In genomic region chr1:54052470-54052933, GRCh38 we compare ENCODE assay signal across 8 cellular contexts. TPM values are rescaled to one million over a fixed set of nuclear protein-coding genes. Genes with fewer than 3 reads are reported as not detected.
DNase-seq lines count a peak whose midpoint lies in the region; ATAC-seq, FAIRE-seq and TF ChIP-seq lines count a peak whose summit lies in the region.

No MANE protein-coding gene starts in this region.

- peak; percentile 12 for ATAC-seq in HG02798 (IDR thresholded peaks at IDR 0.05; ENCODE audit: poor library complexity, unreplicated experiment)
- peak; percentile 14 to 36 (median 24) for ATAC-seq in pancreas

- DNase-seq in A172 (ENCODE audit: low spot score): peak; percentile 41
- DNase-seq in G401 (ENCODE audit: low spot score): peak; percentile 67
- DNase-seq in NCI-H526 treated with DMSO at 0.1 percent for 48 hours (lab: John Stamatoyannopoulos, UW): peak; percentile 47
- peak; percentile 39 for DNase-seq in activated naive CD4-positive, alpha-beta T cell treated with Interleukin-2 at 50 U/mL for 16 hours
- DNase-seq in head of caudate nucleus: peak in 30 of 42 donors; percentile 17 to 62 (median 36)
- DNase-seq in pancreas: peak in 2 of 6 donors; percentile 30 to 33
- DNase-seq in putamen (ENCODE audit: low spot score): no peak

- H3K27ac ChIP-seq in pancreas: peak overlapping the region; percentile 91 to 98 (median 92)

- no peaks in the 10 kb centered on the region for H3K9me3 ChIP-seq in pancreas

- H3K4me3 ChIP-seq in pancreas: peak overlapping the region; percentile 68 to 93 (median 84)

- 0% methylated on average over 23 of the region's 23 CpGs for WGBS in pancreas, 2 donors

- H3K27me3 ChIP-seq in pancreas: no peaks in the 10 kb centered on the region

- H3K4me1 ChIP-seq in pancreas: peaks cover 12 to 48% (median 12%) of the 10 kb centered on the region in 3 donors

- in situ Hi-C loops in G401 (cut with HindIII; ENCODE audit: low sequenced_read_pairs): no loop called here

- TF ChIP-seq CTCF in pancreas (IDR thresholded peaks at IDR 0.05): no peak

- FAIRE-seq in pancreas (lab: Jason Lieb, UNC): no peak

- intact Hi-C loops in head of caudate nucleus (cut with DNase I): loop anchor here (10.0 kb wide), 2 partner anchors 108 to 712 kb away; partner anchors contain the start of genes IFT25, LRRC42 and PARS2
- intact Hi-C loops in pancreas (cut with DNase I): no loop called here

- no peaks in the 10 kb centered on the region for H3K36me3 ChIP-seq in pancreas

RNA-seq across cellular contexts. Expression of gene TMEM59, which starts 0.5 kb away (rescaled TPM):
- 233 and 290 TPM in 2 replicates for total RNA-seq in A172 (2014; rRNA removed; shearing (Covaris generic))
- total RNA-seq in G401 (2014; rRNA removed; shearing (Covaris generic)): 125 and 126 TPM in 2 replicates
- 100 to 1,000 TPM; 175 to 316 (median 232) TPM for total RNA-seq in pancreas
- 100 to 1,000 TPM in 1 of 2 donors, 10 to 100 TPM in 1; 59.9 to 287 TPM for polyA plus RNA-seq in pancreas

RNA-seq across cellular contexts. Expression of gene TCEANC2, which starts 0.9 kb away (rescaled TPM):
- total RNA-seq in A172 (2014; rRNA removed; shearing (Covaris generic)): 2.6 and 3.7 TPM in 2 replicates
- 3.0 and 5.7 TPM in 2 replicates for total RNA-seq in G401 (2014; rRNA removed; shearing (Covaris generic))
- total RNA-seq in pancreas: 1 to 10 TPM; 1.3 to 3.8 (median 2.2) TPM
- 1 to 10 TPM; 1.1 to 1.4 TPM for polyA plus RNA-seq in pancreas

RNA-seq across cellular contexts. Expression of gene LDLRAD1, which starts 34.5 kb away (rescaled TPM):
- total RNA-seq in A172 (2014; rRNA removed; shearing (Covaris generic)): not detected in 2 replicates
- not detected in 2 replicates for total RNA-seq in G401 (2014; rRNA removed; shearing (Covaris generic))
- under 1 TPM in 4 of 6 donors, not detected in 2; 0.08 to 0.29 (median 0.17) TPM for total RNA-seq in pancreas
- polyA plus RNA-seq in pancreas: under 1 TPM in 1 of 2 donors, not detected in 1; 0.21 TPM
